ENCODE assay signal across 14 cellular contexts in the genomic region with DNA sequence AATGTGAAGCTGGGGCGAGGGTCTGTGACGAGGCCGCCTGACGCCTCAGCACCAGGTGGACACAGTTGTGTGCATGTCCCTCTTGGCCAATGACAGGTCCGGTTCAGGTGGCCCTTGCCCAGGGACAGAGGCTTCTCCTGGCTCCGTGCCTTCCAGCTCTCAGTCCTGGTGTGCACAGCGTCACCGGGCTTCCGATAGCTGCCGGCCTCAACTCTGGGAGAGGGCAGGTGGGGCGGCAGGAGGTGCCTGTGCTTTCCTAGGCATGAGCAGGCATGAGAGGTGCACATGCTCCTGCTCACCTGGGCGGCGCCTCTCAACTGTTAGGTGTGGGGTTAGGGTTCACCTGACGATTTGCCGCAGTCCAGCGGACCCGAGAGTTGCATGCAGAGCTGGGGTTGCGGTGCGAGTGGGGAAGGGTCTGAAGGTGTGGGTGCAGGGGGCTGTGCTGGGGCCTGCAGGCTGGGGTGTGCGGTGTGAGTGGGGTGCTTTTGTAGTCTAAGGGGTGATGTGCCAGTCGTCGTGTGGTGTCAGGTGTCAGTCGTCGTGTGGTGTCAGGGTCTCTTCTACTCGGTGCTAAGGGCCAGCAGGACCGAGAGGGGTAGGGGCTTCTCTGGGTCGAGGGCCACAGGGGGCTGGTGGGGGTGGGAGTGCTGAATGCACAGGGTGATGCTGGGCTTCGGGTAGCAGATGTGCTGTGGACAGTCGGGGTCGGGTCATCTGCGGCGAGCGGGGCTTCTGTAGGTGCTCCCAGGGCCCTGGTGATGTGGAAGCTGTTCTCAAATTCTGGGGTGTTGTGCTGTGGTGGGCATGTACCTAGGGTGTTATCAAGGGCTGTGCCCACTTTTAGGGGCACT. TPM values are rescaled to one million over a fixed set of nuclear protein-coding genes. Genes with fewer than 3 reads are reported as not detected.
DNase-seq lines count a peak whose midpoint lies in the region; ATAC-seq and TF ChIP-seq lines count a peak whose summit lies in the region.
"Had no signal": no experiment of that assay in that cellular context is flagged by ENCODE, and none has a peak within 500 bp of the region (broad histone marks: within the 10 kb centered on the region; RNA-seq: fewer than 3 reads in every experiment).

No MANE protein-coding gene starts in this region.

- DNase-seq in SK-N-MC (ENCODE audit: low read depth, low spot score) = no peak
- DNase-seq in mesothelial cell of epicardium (ENCODE audit: low spot score in 2 of 2, unreplicated experiment in 2 of 2) = no peak
- DNase-seq in GM19240 (ENCODE audit: insufficient read length, low spot score) = no peak
- DNase-seq in DMS 273 (lab: John Stamatoyannopoulos, UW; ENCODE audit: unreplicated experiment) = no peak
- DNase-seq: activated CD4-positive, alpha-beta T cell treated with anti-CD3 and anti-CD28 coated beads, Interleukin-2, amount 50 U/mL, for 4 hours; activated effector memory CD4-positive, alpha-beta T cell treated with Interleukin-2 at 50 U/mL for 16 hours; DND-41; effector memory CD4-positive, alpha-beta T cell; head of caudate nucleus; mammary epithelial cell; T-cell had no signal

- peaks cover 35% of the 10 kb centered on the region for H3K27me3 Mint-ChIP-seq in mesothelial cell of epicardium (ENCODE audit: low read depth)

- H3K9ac ChIP-seq in BLaER1 treated with 17β-estradiol and CSF1 and Interleukin-3, amounts not matched to agents 10 nM and 100 nM = peak overlapping the region in 8 of 11 experiments; percentile 20 to 65 (median 44); a peak in 10 of 22 replicates
- H3K9ac ChIP-seq in SK-N-MC (ENCODE audit: insufficient read length) = no peak overlapping the region

- H3K4me3 Mint-ChIP-seq in mesothelial cell of epicardium = no peak overlapping the region

- H3K27ac Mint-ChIP-seq in mesothelial cell of epicardium = peak overlapping the region; percentile 43

- no peak for ATAC-seq in GM18520 (IDR thresholded peaks at IDR 0.05; ENCODE audit: unreplicated experiment)
- ATAC-seq: T-cell had no signal

- no peaks in the 10 kb centered on the region for H3K36me3 Mint-ChIP-seq in mesothelial cell of epicardium
- H3K36me3 Mint-ChIP-seq: brain, T-cell had no signal

- H3K36me3 ChIP-seq in BLaER1 treated with 17β-estradiol and CSF1 and Interleukin-3, amounts not matched to agents 10 nM and 100 nM = no peaks in the 10 kb centered on the region
- H3K36me3 ChIP-seq in SK-N-MC (ENCODE audit: insufficient read depth, low read length) = peaks cover under 1% of the 10 kb centered on the region; the same call in 1 of the 2 replicates

- TF ChIP-seq CTCF in mesothelial cell of epicardium (IDR thresholded peaks at IDR 0.05; ENCODE audit: unreplicated experiment) = no peak

- H3K4me1 Mint-ChIP-seq in mesothelial cell of epicardium = peaks cover 22% of the 10 kb centered on the region

- peaks cover 0 to 17% (median 4%) of the 10 kb centered on the region in 11 experiments; a peak in 11 of 22 replicates for H4K20me1 ChIP-seq in BLaER1 treated with 17β-estradiol and CSF1 and Interleukin-3, amounts not matched to agents 10 nM and 100 nM

- no peaks in the 10 kb centered on the region for H3K9me3 Mint-ChIP-seq in mesothelial cell of epicardium
- H3K9me3 Mint-ChIP-seq: brain, T-cell had no signal

- H3K27ac ChIP-seq in BLaER1 treated with 17β-estradiol and CSF1 and Interleukin-3, amounts not matched to agents 10 nM and 100 nM = peak overlapping the region in 2 of 11 experiments; percentile 36 to 65; a peak in 4 of 22 replicates
- H3K27ac ChIP-seq in SK-N-MC = peak overlapping the region; percentile 67

- peak overlapping the region; percentile 62 to 92 (median 81); a peak in 21 of 22 replicates for H3K4me2 ChIP-seq in BLaER1 treated with 17β-estradiol and CSF1 and Interleukin-3, amounts not matched to agents 10 nM and 100 nM

- H3K4me1 ChIP-seq in BLaER1 treated with 17β-estradiol and CSF1 and Interleukin-3, amounts not matched to agents 10 nM and 100 nM = peaks cover 45 to 92% (median 84%) of the 10 kb centered on the region in 10 experiments

- peaks cover 47 to 74% (median 61%) of the 10 kb centered on the region in 11 experiments for H3K27me3 ChIP-seq in BLaER1 treated with 17β-estradiol and CSF1 and Interleukin-3, amounts not matched to agents 10 nM and 100 nM

- peak overlapping the region in 1 of 10 experiments; percentile 55; a peak in 1 of 20 replicates for H3K4me3 ChIP-seq in BLaER1 treated with 17β-estradiol and CSF1 and Interleukin-3, amounts not matched to agents 10 nM and 100 nM
- no peak overlapping the region for H3K4me3 ChIP-seq in SK-N-MC

- H3K9me3 ChIP-seq in BLaER1 treated with 17β-estradiol and CSF1 and Interleukin-3, amounts not matched to agents 10 nM and 100 nM (replicated peaks in 1 of 11) = no peaks in the 10 kb centered on the region
- H3K9me3 ChIP-seq in SK-N-MC (ENCODE audit: low read depth, low read length) = no peaks in the 10 kb centered on the region

RNA-seq across cellular contexts. Expression of gene SOX18, which starts 3.8 kb away (rescaled TPM):
- total RNA-seq in mesothelial cell of epicardium = 0.23 to 0.34 TPM in 2 of 3 replicates, not detected in the other

RNA-seq across cellular contexts. Expression of gene TCEA2, which starts 9.8 kb away (rescaled TPM):
- total RNA-seq in mesothelial cell of epicardium = 77.9 to 81.3 TPM (median 81.2 TPM) in 3 replicates

RNA-seq across cellular contexts. Expression of gene C20orf204, which starts 17.2 kb away (rescaled TPM):
- total RNA-seq in mesothelial cell of epicardium = 2.8 to 4.2 TPM (median 3.2 TPM) in 3 replicates

RNA-seq across cellular contexts. Expression of gene RGS19, which starts 26.1 kb away (rescaled TPM):
- 7.0 to 8.1 TPM (median 7.9 TPM) in 3 replicates for total RNA-seq in mesothelial cell of epicardium

RNA-seq across cellular contexts. Expression of gene OPRL1, which starts 26.7 kb away (rescaled TPM):
- total RNA-seq in mesothelial cell of epicardium = 2.2 to 2.6 TPM (median 2.5 TPM) in 3 replicates
